Comparison of ENCODE assay signal across 14 cellular contexts in the genomic region with DNA sequence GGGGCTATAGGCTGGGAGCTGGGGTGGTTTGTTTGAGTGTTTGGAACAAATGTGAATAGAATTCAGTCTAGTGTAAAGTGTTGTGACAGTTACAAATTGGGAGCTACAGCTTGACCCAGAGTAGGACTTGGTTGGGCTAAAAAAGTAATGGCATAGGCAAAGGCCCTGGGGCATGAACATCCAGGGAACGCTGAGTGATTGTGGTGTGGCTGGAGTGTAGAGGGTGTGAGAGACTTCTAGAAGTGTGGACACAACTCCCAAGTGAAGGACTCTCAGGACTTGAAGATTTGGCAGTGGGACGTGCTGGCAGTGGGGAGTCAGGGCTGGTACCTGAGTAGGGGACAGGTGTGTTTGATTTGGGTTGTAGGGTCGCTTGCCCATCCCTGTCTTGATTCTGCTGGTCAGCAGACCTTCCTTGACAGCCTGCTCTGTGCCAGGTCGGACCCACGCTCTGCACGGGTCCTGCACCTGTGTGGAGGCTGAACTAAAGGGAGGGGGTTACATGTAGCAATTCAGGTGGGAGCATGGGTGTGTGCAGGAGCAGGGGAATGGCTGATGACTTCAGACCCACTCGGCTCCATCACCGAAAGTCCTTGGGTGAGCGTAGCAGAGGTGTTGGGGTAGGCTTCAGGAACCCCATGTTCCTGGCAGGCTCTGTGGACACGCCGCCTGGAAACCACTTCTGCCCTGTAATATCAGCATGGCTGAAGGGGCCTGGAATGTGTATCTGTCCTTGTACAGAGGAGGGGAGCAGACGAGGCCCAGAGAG. TPM values are rescaled to one million over a fixed set of nuclear protein-coding genes. Genes with fewer than 3 reads are reported as not detected.
A peak's percentile ranks its signal among the peaks of the same experiment; 100 is the strongest.
DNase-seq lines count a peak whose midpoint lies in the region; ATAC-seq and TF ChIP-seq lines count a peak whose summit lies in the region.
"Had no signal": no experiment of that assay in that cellular context is flagged by ENCODE, and none has a peak within 500 bp of the region (broad histone marks: within the 10 kb centered on the region; RNA-seq: fewer than 3 reads in every experiment).

No MANE protein-coding gene starts in this region.

- peak overlapping the region in 1 of 2 experiments; percentile 35 for H3K4ac ChIP-seq in mesenchymal stem cell (ENCODE audit: low read depth in 1 of 2, low read length in 2 of 2)

- H2BK120ac ChIP-seq in mesenchymal stem cell (ENCODE audit: low read depth, low read length): no peak overlapping the region

- H3K36me3 ChIP-seq in HUES6 (ENCODE audit: control insufficient read depth, insufficient read depth, low read length) (peaks cover 6% of the 10 kb centered on the region; the same call in 1 of the 2 replicates), mesenchymal stem cell (ENCODE audit: control insufficient read depth in 1 of 2, insufficient read depth in 2 of 2, low read depth in 1 of 2, low read length in 2 of 2) (peaks cover 32 to 58% of the 10 kb centered on the region in 2 experiments), stomach smooth muscle (ENCODE audit: control insufficient read depth in 2 of 2, insufficient read depth in 2 of 2, low read length in 2 of 2) (peaks cover 4 to 7% of the 10 kb centered on the region in 2 donors)

- peak overlapping the region in 1 of 2 experiments; percentile 5 for H3K18ac ChIP-seq in mesenchymal stem cell (ENCODE audit: low read depth in 1 of 2, low read length in 2 of 2)

- H3K4me1 ChIP-seq in HUES6 (ENCODE audit: control insufficient read depth, insufficient read depth, low read length): peaks cover 54% of the 10 kb centered on the region
- H3K4me1 ChIP-seq in mesenchymal stem cell (ENCODE audit: control insufficient read depth, insufficient read depth, low read depth, low read length): peaks cover 81% of the 10 kb centered on the region
- peaks cover 86% of the 10 kb centered on the region for H3K4me1 ChIP-seq in stomach smooth muscle (ENCODE audit: control insufficient read depth, insufficient read depth, low read length)

- H3K4me3 Mint-ChIP-seq in stimulated activated naive B cell treated with anti-CD40 and anti-IgM and Interleukin-4, amounts not matched to agents 10 μg/mL and 1 μg/mL and 100 μg/mL, for 72 hours: no peak overlapping the region
- H3K4me3 Mint-ChIP-seq: CD4-positive, alpha-beta T cell; dendritic cell treated with granulocyte-macrophage colony-stimulating factor and Interleukin-4, amounts not matched to agents 40 ng/mL and 50 ng/mL, for 4 days had no signal

- H3K14ac ChIP-seq in mesenchymal stem cell (ENCODE audit: low read length in 2 of 2): peak overlapping the region in 1 of 2 experiments; percentile 26

- H3K36me3 Mint-ChIP-seq in stimulated activated naive B cell treated with anti-CD40 and anti-IgM and Interleukin-4, amounts not matched to agents 10 μg/mL and 1 μg/mL and 100 μg/mL, for 72 hours: peaks cover 0 to 2% of the 10 kb centered on the region in 2 donors

- no peaks in the 10 kb centered on the region for H3K9me3 Mint-ChIP-seq in stimulated activated naive B cell treated with anti-CD40 and anti-IgM and Interleukin-4, amounts not matched to agents 10 μg/mL and 1 μg/mL and 100 μg/mL, for 72 hours
- H3K9me3 Mint-ChIP-seq: CD4-positive, alpha-beta T cell; dendritic cell treated with granulocyte-macrophage colony-stimulating factor and Interleukin-4, amounts not matched to agents 40 ng/mL and 50 ng/mL, for 4 days had no signal

- peak overlapping the region; percentile 79 for H2AK5ac ChIP-seq in mesenchymal stem cell (ENCODE audit: low read length, severe bottlenecking)

- H3K27ac Mint-ChIP-seq in stimulated activated naive B cell treated with anti-CD40 and anti-IgM and Interleukin-4, amounts not matched to agents 10 μg/mL and 1 μg/mL and 100 μg/mL, for 72 hours: no peak overlapping the region
- H3K27ac Mint-ChIP-seq: CD4-positive, alpha-beta T cell; dendritic cell treated with granulocyte-macrophage colony-stimulating factor and Interleukin-4, amounts not matched to agents 40 ng/mL and 50 ng/mL, for 4 days had no signal

- 0 out of 2 replicates have a peak overlapping the region, but pooled peaks have one; percentile 4 for H3K27ac ChIP-seq in HUES6 (ENCODE audit: low read depth, low read length)
- H3K27ac ChIP-seq in dorsolateral prefrontal cortex: peak overlapping the region in 33 of 59 donors; percentile 1 to 84 (median 65)
- H3K27ac ChIP-seq in mesenchymal stem cell (ENCODE audit: low read length, poor library complexity, severe bottlenecking): peak overlapping the region; percentile 40
- peak overlapping the region; percentile 86 for H3K27ac ChIP-seq in stomach smooth muscle (ENCODE audit: low read length)
- H3K27ac ChIP-seq: SK-N-MC had no signal

- TF ChIP-seq CTCF in dorsolateral prefrontal cortex (IDR thresholded peaks at IDR 0.05 in 54 of 56, conservative IDR thresholded peaks at IDR 0.05 in 2 of 56; ENCODE audit: low read depth in 1 of 56, partially characterized antibody in 56 of 56): no peak

- intact Hi-C loops in dorsolateral prefrontal cortex (cut with DNase I): no loop called here

- H3K27me3 Mint-ChIP-seq in stimulated activated naive B cell treated with anti-CD40 and anti-IgM and Interleukin-4, amounts not matched to agents 10 μg/mL and 1 μg/mL and 100 μg/mL, for 72 hours: peaks cover 24 to 31% of the 10 kb centered on the region in 2 donors
- H3K27me3 Mint-ChIP-seq: CD4-positive, alpha-beta T cell; dendritic cell treated with granulocyte-macrophage colony-stimulating factor and Interleukin-4, amounts not matched to agents 40 ng/mL and 50 ng/mL, for 4 days had no signal

- WGBS in mesenchymal stem cell: 95% methylated on average over 11 of the region's 12 CpGs

- H3K9ac ChIP-seq in HUES6 (ENCODE audit: low read length): no peak overlapping the region
- peak overlapping the region; percentile 69 for H3K9ac ChIP-seq in mesenchymal stem cell (ENCODE audit: low read length)
- H3K9ac ChIP-seq in stomach smooth muscle (ENCODE audit: low read length in 2 of 2): peak overlapping the region in 1 of 2 donors; percentile 72

- no peak overlapping the region for H2BK15ac ChIP-seq in mesenchymal stem cell (ENCODE audit: low read depth, poor library complexity, severe bottlenecking)

- H3K4me1 Mint-ChIP-seq in stimulated activated naive B cell treated with anti-CD40 and anti-IgM and Interleukin-4, amounts not matched to agents 10 μg/mL and 1 μg/mL and 100 μg/mL, for 72 hours: peaks cover 26 to 43% of the 10 kb centered on the region in 2 donors

- peak overlapping the region in 1 of 2 experiments; percentile 10 for H3K23ac ChIP-seq in mesenchymal stem cell (ENCODE audit: low read length in 2 of 2)

- no peaks in the 10 kb centered on the region for H3K27me3 ChIP-seq in HUES6 (ENCODE audit: control insufficient read depth, insufficient read depth, low read length)
- H3K27me3 ChIP-seq in dorsolateral prefrontal cortex: no peaks in the 10 kb centered on the region
- H3K27me3 ChIP-seq in mesenchymal stem cell (ENCODE audit: control insufficient read depth in 1 of 2, insufficient read depth in 1 of 2, low read length in 2 of 2): no peaks in the 10 kb centered on the region
- no peaks in the 10 kb centered on the region for H3K27me3 ChIP-seq in stomach smooth muscle (ENCODE audit: control insufficient read depth in 1 of 2, insufficient read depth in 2 of 2, low read length in 2 of 2)

- H4K8ac ChIP-seq in mesenchymal stem cell (ENCODE audit: low read length): no peak overlapping the region

- ATAC-seq in GM18511 (IDR thresholded peaks at IDR 0.05; ENCODE audit: unreplicated experiment): no peak
- ATAC-seq in stimulated activated naive B cell treated with anti-CD40 and anti-IgM and Interleukin-4, amounts not matched to agents 10 μg/mL and 1 μg/mL and 100 μg/mL, for 72 hours (replicated peaks): no peak
- no peak for ATAC-seq in HG03354 (IDR thresholded peaks at IDR 0.05; ENCODE audit: poor library complexity, severe bottlenecking, unreplicated experiment)

- no peak overlapping the region for H4K91ac ChIP-seq in mesenchymal stem cell (ENCODE audit: low read length)

- no peak for DNase-seq in dorsolateral prefrontal cortex
- no peak for DNase-seq in mesenchymal stem cell
- no peak for DNase-seq in NAMALWA (ENCODE audit: low spot score)
- no peak for DNase-seq in stimulated activated naive B cell treated with anti-CD40 and anti-IgM and Interleukin-4, amounts not matched to agents 10 μg/mL and 1 μg/mL and 100 μg/mL, for 72 hours
- DNase-seq: activated gamma-delta T cell; CD4-positive, alpha-beta T cell; head of caudate nucleus; NCI-H526 had no signal

- peaks cover 8% of the 10 kb centered on the region for H3K79me1 ChIP-seq in mesenchymal stem cell (replicated peaks; ENCODE audit: low read length, poor library complexity, severe bottlenecking)

- no peak overlapping the region for H3K4me3 ChIP-seq in HUES6 (ENCODE audit: low read depth, low read length)
- no peak overlapping the region for H3K4me3 ChIP-seq in dorsolateral prefrontal cortex
- H3K4me3 ChIP-seq in mesenchymal stem cell (ENCODE audit: insufficient read depth in 1 of 2, low read depth in 1 of 2, low read length in 2 of 2): no peak overlapping the region
- no peak overlapping the region for H3K4me3 ChIP-seq in stomach smooth muscle (ENCODE audit: low read length in 2 of 2)
- H3K4me3 ChIP-seq: SK-N-MC had no signal

- no peak overlapping the region for H3K4me2 ChIP-seq in mesenchymal stem cell (ENCODE audit: low read length, poor library complexity, severe bottlenecking)

- H2AFZ ChIP-seq in mesenchymal stem cell (ENCODE audit: low read depth, low read length): no peak overlapping the region

- H2BK12ac ChIP-seq in mesenchymal stem cell (ENCODE audit: low read length in 2 of 2): no peak overlapping the region

- no peak overlapping the region for H2BK5ac ChIP-seq in mesenchymal stem cell (ENCODE audit: low read depth, low read length, poor library complexity, severe bottlenecking)

- H3K9me3 ChIP-seq in HUES6 (ENCODE audit: control insufficient read depth, insufficient read depth, low read depth, low read length) (no peaks in the 10 kb centered on the region), mesenchymal stem cell (ENCODE audit: control insufficient read depth, low read length) (no peaks in the 10 kb centered on the region), stomach smooth muscle (ENCODE audit: control insufficient read depth in 2 of 2, low read length in 2 of 2) (no peaks in the 10 kb centered on the region)

RNA-seq across cellular contexts. Expression of a gene that starts 43.3 kb away (rescaled TPM):
- 100 to 1,000 TPM in 47 of 120 experiments, 10 to 100 TPM in 73; 67.5 to 153 (median 96.5) TPM for total RNA-seq in dorsolateral prefrontal cortex
- polyA plus RNA-seq in mesenchymal stem cell (2013, experiment 1 of 2): 36.4 TPM
- 35.8 TPM for polyA plus RNA-seq in mesenchymal stem cell (2013, experiment 2 of 2)

Comparison
In these comparisons a context has a peak if more than half of its experiments do, and no peak if none do; other contexts are left out.
1. H3K27ac ChIP-seq: peak in every context shown above with its lines; median percentile 86 in stomach smooth muscle; 65 in dorsolateral prefrontal cortex; 40 in mesenchymal stem cell; 4 in HUES6.